Comparison of ENCODE assay signal across 1 cellular context in genomic region chr10:21533577-21534475, GRCh38.
TF ChIP-seq lines count a peak whose summit lies in the region.

Gene MLLT10, plus strand, starts transcription at chr10:21534232. Its CDS starts 413 bp downstream, at chr10:21534645.

TF ChIP-seq in HEK293, 187 proteins besides CTCF, POLR2A, EP300 and RAD21 (continued from another document and continues in another):
- TF ChIP-seq ZNF148 (tag by site-specific recombination; IDR thresholded peaks at IDR 0.05; ENCODE audit: borderline replicate concordance): no peak
- TF ChIP-seq ZNF324 (tag by site-specific recombination; IDR thresholded peaks at IDR 0.05): 0 out of 2 replicates have a peak, but pooled peaks have one; percentile 65
- no peak for TF ChIP-seq ZNF776 (tag by site-specific recombination; IDR thresholded peaks at IDR 0.05; ENCODE audit: borderline replicate concordance)
- TF ChIP-seq ZNF747 (tag by site-specific recombination; IDR thresholded peaks at IDR 0.05): no peak
- TF ChIP-seq ZFP41 (tag by site-specific recombination; IDR thresholded peaks at IDR 0.05; ENCODE audit: borderline replicate concordance): no peak
- TF ChIP-seq ZNF248 (tag by site-specific recombination; IDR thresholded peaks at IDR 0.05): no peak
- TF ChIP-seq REPIN1 (tag by site-specific recombination; IDR thresholded peaks at IDR 0.05; ENCODE audit: low read depth): 0 out of 2 replicates have a peak, but pooled peaks have one; percentile 51
- no peak for TF ChIP-seq ZNF221 (tag by site-specific recombination; IDR thresholded peaks at IDR 0.05; ENCODE audit: borderline replicate concordance)
- TF ChIP-seq PBX3 (CRISPR knock-in tag; IDR thresholded peaks at IDR 0.05): peak; percentile 89; the same call in 1 of the 2 replicates
- TF ChIP-seq ZNF473 (tag by site-specific recombination; IDR thresholded peaks at IDR 0.05): no peak
- TF ChIP-seq ZNF140 (tag by site-specific recombination; IDR thresholded peaks at IDR 0.05): no peak
- no peak for TF ChIP-seq ZSCAN18 (tag by site-specific recombination; IDR thresholded peaks at IDR 0.05)
- peak; percentile 76; the same call in 1 of the 2 replicates for TF ChIP-seq BCL11B (tag by site-specific recombination; IDR thresholded peaks at IDR 0.05; ENCODE audit: low read depth)
- peak; percentile 54; the same call in 1 of the 2 replicates for TF ChIP-seq ZNF629 (tag by site-specific recombination; IDR thresholded peaks at IDR 0.05)
- peak; percentile 59; the same call in 1 of the 2 replicates for TF ChIP-seq TCF7L2 (IDR thresholded peaks at IDR 0.05; ENCODE audit: borderline replicate concordance, low read depth, low read length)
- TF ChIP-seq ZNF18 (tag by site-specific recombination; IDR thresholded peaks at IDR 0.05): 0 out of 2 replicates have a peak, but pooled peaks have one; percentile 68
- no peak for TF ChIP-seq HOXA7 (CRISPR knock-in tag; IDR thresholded peaks at IDR 0.05; ENCODE audit: borderline replicate concordance)
- no peak; the same call in 1 of the 2 replicates for TF ChIP-seq KLF17 (tag by site-specific recombination; IDR thresholded peaks at IDR 0.05)
- TF ChIP-seq KLF9 (tag by site-specific recombination; IDR thresholded peaks at IDR 0.05; ENCODE audit: low read depth): peak; percentile 76
- TF ChIP-seq KLF10 (tag by site-specific recombination; IDR thresholded peaks at IDR 0.05): peak; percentile 82
- TF ChIP-seq GLIS2 (tag by site-specific recombination; IDR thresholded peaks at IDR 0.05): peak; percentile 97
- TF ChIP-seq ZNF48 (tag by site-specific recombination; IDR thresholded peaks at IDR 0.05): no peak
- no peak for TF ChIP-seq ZNF426 (tag by site-specific recombination; IDR thresholded peaks at IDR 0.05)
- TF ChIP-seq ATF2 (tag by site-specific recombination; IDR thresholded peaks at IDR 0.05; ENCODE audit: low read depth): no peak
- 0 out of 2 replicates have a peak, but pooled peaks have one; percentile 24 for TF ChIP-seq ZBTB11 (tag by site-specific recombination; conservative IDR thresholded peaks at IDR 0.05; ENCODE audit: low read depth)
- peak; percentile 51 for TF ChIP-seq KLF1 (tag by site-specific recombination; IDR thresholded peaks at IDR 0.05)
- peak; percentile 55; the same call in 1 of the 2 replicates for TF ChIP-seq ZSCAN23 (tag by site-specific recombination; IDR thresholded peaks at IDR 0.05)
- peak; percentile 78 for TF ChIP-seq ZFP37 (tag by site-specific recombination; IDR thresholded peaks at IDR 0.05)
- TF ChIP-seq ZNF600 (tag by site-specific recombination; IDR thresholded peaks at IDR 0.05): peak; percentile 91
- peak; percentile 48; the same call in 1 of the 2 replicates for TF ChIP-seq ZNF394 (tag by site-specific recombination; IDR thresholded peaks at IDR 0.05; ENCODE audit: borderline replicate concordance)
- TF ChIP-seq ELK4 (IDR thresholded peaks at IDR 0.05; ENCODE audit: borderline replicate concordance, low read depth, low read length): no peak
- no peak for TF ChIP-seq ZNF791 (tag by site-specific recombination; IDR thresholded peaks at IDR 0.05)
- peak; percentile 48 for TF ChIP-seq ZNF843 (tag by site-specific recombination; IDR thresholded peaks at IDR 0.05)
- no peak for TF ChIP-seq ZNF23 (tag by site-specific recombination; IDR thresholded peaks at IDR 0.05; ENCODE audit: borderline replicate concordance)
- no peak for TF ChIP-seq GFI1B (tag by site-specific recombination; IDR thresholded peaks at IDR 0.05)
- peak; percentile 90 for TF ChIP-seq KLF16 (tag by site-specific recombination; IDR thresholded peaks at IDR 0.05)
- peak; percentile 48 for TF ChIP-seq ZIC2 (tag by site-specific recombination; IDR thresholded peaks at IDR 0.05)
- TF ChIP-seq KLF8 (tag by site-specific recombination; IDR thresholded peaks at IDR 0.05): peak; percentile 92
- TF ChIP-seq ZNF596 (tag by site-specific recombination; IDR thresholded peaks at IDR 0.05): no peak
- no peak for TF ChIP-seq ZSCAN16 (tag by site-specific recombination; IDR thresholded peaks at IDR 0.05)
- TF ChIP-seq SCRT2 (tag by site-specific recombination; IDR thresholded peaks at IDR 0.05): no peak
- TF ChIP-seq PRDM6 (tag by site-specific recombination; IDR thresholded peaks at IDR 0.05): no peak
- no peak; the same call in 1 of the 2 replicates for TF ChIP-seq PRDM4 (tag by site-specific recombination; IDR thresholded peaks at IDR 0.05)
- TF ChIP-seq SP2 (tag by site-specific recombination; IDR thresholded peaks at IDR 0.05): peak; percentile 38
- TF ChIP-seq KLF7 (tag by site-specific recombination; IDR thresholded peaks at IDR 0.05; ENCODE audit: borderline replicate concordance): peak; percentile 80
- TF ChIP-seq BCL11A (tag by site-specific recombination; IDR thresholded peaks at IDR 0.05; ENCODE audit: low read depth): 0 out of 2 replicates have a peak, but pooled peaks have one; percentile 55
